In genomic region chr7:26202019-26202985, GRCh38 we compare ENCODE assay signal across 8 cellular contexts. TPM values are rescaled to one million over a fixed set of nuclear protein-coding genes. Genes with fewer than 3 reads are reported as not detected.
DNase-seq lines count a peak whose midpoint lies in the region; ATAC-seq and TF ChIP-seq lines count a peak whose summit lies in the region.

No MANE protein-coding gene starts in this region.

- H3K36me3 ChIP-seq in CD4-positive, alpha-beta memory T cell (ENCODE audit: insufficient read depth, low read length), result peaks cover 16% of the 10 kb centered on the region
- peaks cover 4 to 14% of the 10 kb centered on the region in 2 donors for H3K36me3 ChIP-seq in stomach smooth muscle (ENCODE audit: control insufficient read depth in 2 of 2, insufficient read depth in 2 of 2, low read length in 2 of 2)

- H3K4me1 ChIP-seq in CD4-positive, alpha-beta memory T cell (ENCODE audit: insufficient read depth, low read length), result peaks cover 54% of the 10 kb centered on the region
- H3K4me1 ChIP-seq in stomach smooth muscle (ENCODE audit: control insufficient read depth, insufficient read depth, low read length), result peaks cover 5% of the 10 kb centered on the region

- peak overlapping the region; percentile 98 for H3K27ac ChIP-seq in CD4-positive, alpha-beta memory T cell (ENCODE audit: low read depth, low read length)
- H3K27ac ChIP-seq in stomach smooth muscle (ENCODE audit: low read length), result peak overlapping the region; percentile 100

- POLR2A ChIA-PET in CD4-positive, alpha-beta memory T cell (lab: Charles Lee; ENCODE audit: partially characterized antibody), result interaction anchor here (0.8 to 13.1 kb wide), 23 partner anchors 8 to 1077 kb away, joined by 3 to 369 read pairs (median 6); partner anchors contain the start of genes CYCS, NFE2L3 and SNX10

- H3K27me3 Mint-ChIP-seq in CD4-positive, alpha-beta memory T cell, result peaks cover 0 to 4% of the 10 kb centered on the region in 2 donors
- H3K27me3 Mint-ChIP-seq in natural killer cell (ENCODE audit: low read depth in 2 of 2), result peaks cover 2 to 5% of the 10 kb centered on the region in 2 donors

- H3K27me3 ChIP-seq in CD4-positive, alpha-beta memory T cell (ENCODE audit: insufficient read depth, low read length), result no peaks in the 10 kb centered on the region
- no peaks in the 10 kb centered on the region for H3K27me3 ChIP-seq in stomach smooth muscle (ENCODE audit: control insufficient read depth in 1 of 2, insufficient read depth in 2 of 2, low read length in 2 of 2)

- TF ChIP-seq CTCF in fibroblast of mammary gland (conservative IDR thresholded peaks at IDR 0.05; ENCODE audit: control insufficient read depth, insufficient read depth, low read depth, low read length) (no peak), natural killer cell (IDR thresholded peaks at IDR 0.05) (no peak)

- intact Hi-C loops in CD4-positive, alpha-beta memory T cell (cut with micrococcal nuclease), result loop anchor here (5.0 kb wide), 2 partner anchors 75 to 465 kb away; no protein-coding TSS in a partner anchor
- intact Hi-C loops in natural killer cell (cut with micrococcal nuclease), result loop anchor here (5.0 kb wide), 2 partner anchors 75 to 165 kb away; no protein-coding TSS in a partner anchor

- H3K36me3 Mint-ChIP-seq in CD4-positive, alpha-beta memory T cell, result peaks cover 37 to 70% of the 10 kb centered on the region in 2 donors
- peaks cover 47% of the 10 kb centered on the region for H3K36me3 Mint-ChIP-seq in natural killer cell

- H3K4me1 Mint-ChIP-seq in CD4-positive, alpha-beta memory T cell, result peaks cover 29 to 74% (median 41%) of the 10 kb centered on the region in 4 donors
- peaks cover 74 to 75% of the 10 kb centered on the region in 2 donors for H3K4me1 Mint-ChIP-seq in natural killer cell

- peak overlapping the region; percentile 89 to 99 (median 91) for H3K27ac Mint-ChIP-seq in CD4-positive, alpha-beta memory T cell
- peak overlapping the region; percentile 100 for H3K27ac Mint-ChIP-seq in natural killer cell

- peaks cover 0 to 18% (median 4%) of the 10 kb centered on the region in 8 donors for H3K9me3 Mint-ChIP-seq in CD4-positive, alpha-beta memory T cell
- no peaks in the 10 kb centered on the region for H3K9me3 Mint-ChIP-seq in natural killer cell

- H3K4me3 ChIP-seq in CD4-positive, alpha-beta memory T cell (ENCODE audit: low read length in 2 of 2), result peak overlapping the region; percentile 53 to 89
- H3K4me3 ChIP-seq in fibroblast of mammary gland (ENCODE audit: control insufficient read depth, low read depth, low read length) (peak overlapping the region; percentile 74), stomach smooth muscle (ENCODE audit: low read length in 2 of 2) (peak overlapping the region; percentile 75 to 99)

- ATAC-seq in GM21786 (IDR thresholded peaks at IDR 0.05; ENCODE audit: unreplicated experiment) (peak; percentile 2), natural killer cell (no peak)

- CTCF ChIA-PET in CD4-positive, alpha-beta memory T cell (lab: Charles Lee; ENCODE audit: partially characterized antibody), result interaction anchor here (0.8 to 4.3 kb wide), 9 partner anchors 10 to 310 kb away, joined by 3 to 21 read pairs (median 5); partner anchors contain the start of genes NFE2L3 and SNX10

- H3K9me3 ChIP-seq in CD4-positive, alpha-beta memory T cell (ENCODE audit: control insufficient read depth in 1 of 2, low read length in 2 of 2), result no peaks in the 10 kb centered on the region
- H3K9me3 ChIP-seq in stomach smooth muscle (ENCODE audit: control insufficient read depth in 2 of 2, low read length in 2 of 2), result no peaks in the 10 kb centered on the region

- peak overlapping the region; percentile 89 to 100 (median 92) for H3K4me3 Mint-ChIP-seq in CD4-positive, alpha-beta memory T cell
- peak overlapping the region; percentile 93 for H3K4me3 Mint-ChIP-seq in natural killer cell

- H3K9ac ChIP-seq in stomach smooth muscle (ENCODE audit: low read length in 2 of 2), result peak overlapping the region; percentile 78 to 86

- DNase-seq in CD4-positive, alpha-beta memory T cell, result peak in 3 of 5 donors; percentile 57 to 62 (median 59)
- DNase-seq in NCI-H526 treated with DMSO at 0.1 percent for 48 hours (lab: John Stamatoyannopoulos, UW) (peak; percentile 56), activated T-helper 1 cell treated with Interleukin-2 at 50 U/mL for 16 hours (ENCODE audit: low read depth) (peak; percentile 45), fibroblast of mammary gland (ENCODE audit: low read depth) (peak; percentile 39), natural killer cell (no peak), NCI-H2029 (lab: John Stamatoyannopoulos, UW) (no peak)

RNA-seq across cellular contexts. Expression of gene CBX3, which starts 0.8 kb away (rescaled TPM):
- total RNA-seq in CD4-positive, alpha-beta memory T cell, result 100 to 1,000 TPM; 160 to 173 TPM
- polyA plus RNA-seq in CD4-positive, alpha-beta memory T cell, result 100 to 1,000 TPM; 105 to 180 TPM
- 100 to 1,000 TPM; 103 to 126 (median 109) TPM for total RNA-seq in natural killer cell

RNA-seq across cellular contexts. Expression of gene HNRNPA2B1, which starts 1.8 kb away (rescaled TPM):
- total RNA-seq in CD4-positive, alpha-beta memory T cell, result 100 to 1,000 TPM; 450 to 466 TPM
- 100 to 1,000 TPM; 475 to 700 TPM for polyA plus RNA-seq in CD4-positive, alpha-beta memory T cell
- 100 to 1,000 TPM; 473 to 627 (median 585) TPM for total RNA-seq in natural killer cell

RNA-seq across cellular contexts. Expression of gene NFE2L3, which starts 50.3 kb away (rescaled TPM):
- total RNA-seq in CD4-positive, alpha-beta memory T cell, result 1 to 10 TPM; 7.5 to 7.9 TPM
- polyA plus RNA-seq in CD4-positive, alpha-beta memory T cell, result 1 to 10 TPM; 7.9 to 9.6 TPM
- 1 to 10 TPM in 1 of 3 donors, under 1 TPM in 2; 0.68 to 2.0 (median 1.00) TPM for total RNA-seq in natural killer cell

Comparison
In these comparisons a context has a peak if more than half of its experiments do, and no peak if none do; other contexts are left out.
1. DNase-seq: peak in CD4-positive, alpha-beta memory T cell (3 of 5), NCI-H526 treated with DMSO at 0.1 percent for 48 hours (single experiment), activated T-helper 1 cell treated with Interleukin-2 at 50 U/mL for 16 hours (single experiment) and fibroblast of mammary gland (single experiment); none in natural killer cell (single experiment) and NCI-H2029 (single experiment).
2. Peak in every context shown above with its lines, with median percentiles within 50 percentile points of each other: H3K4me3 ChIP-seq.